Comparison of ENCODE assay signal across 8 cellular contexts in genomic region chr19:11587302-11587972, GRCh38. TPM values are rescaled to one million over a fixed set of nuclear protein-coding genes. Genes with fewer than 3 reads are reported as not detected.
DNase-seq lines count a peak whose midpoint lies in the region; ATAC-seq, FAIRE-seq and TF ChIP-seq lines count a peak whose summit lies in the region.

No MANE protein-coding gene starts in this region.

- H3K9ac ChIP-seq in NT2/D1 (ENCODE audit: insufficient read length, low read depth) (peak overlapping the region; percentile 34), endothelial cell of umbilical vein (replicated peaks; ENCODE audit: extremely low read depth, insufficient read depth, low read length) (no peak overlapping the region)

- peaks cover 23% of the 10 kb centered on the region for H3K4me1 Mint-ChIP-seq in activated CD8-positive, alpha-beta memory T cell treated with anti-CD3 and anti-CD28 coated beads, Interleukin-2, amount 10 ng/mL, durations not matched to agents 7 days and 5 days

- H3K4me3 Mint-ChIP-seq in activated CD8-positive, alpha-beta memory T cell treated with anti-CD3 and anti-CD28 coated beads, Interleukin-2, amount 10 ng/mL, durations not matched to agents 7 days and 5 days, result no peak overlapping the region

- no peaks in the 10 kb centered on the region for H3K9me1 ChIP-seq in endothelial cell of umbilical vein (replicated peaks; ENCODE audit: control insufficient read depth, extremely low read depth, insufficient read depth, low read length)

- no peaks in the 10 kb centered on the region for H3K36me3 Mint-ChIP-seq in activated CD8-positive, alpha-beta memory T cell treated with anti-CD3 and anti-CD28 coated beads, Interleukin-2, amount 10 ng/mL, durations not matched to agents 7 days and 5 days

- no peaks in the 10 kb centered on the region for H3K9me3 Mint-ChIP-seq in activated CD8-positive, alpha-beta memory T cell treated with anti-CD3 and anti-CD28 coated beads, Interleukin-2, amount 10 ng/mL, durations not matched to agents 7 days and 5 days (ENCODE audit: low read depth)

- intact Hi-C loops in endothelial cell of umbilical vein (cut with micrococcal nuclease), result loop anchor here (1.0 to 5.0 kb wide), 7 partner anchors 28 to 345 kb away; partner anchors contain the start of genes ECSIT, ELOF1, ODAD3 and PRKCSH

- no peak for TF ChIP-seq POLR2A in endothelial cell of umbilical vein (IDR thresholded peaks at IDR 0.05; ENCODE audit: low read depth, low read length)

- BruUV-seq in endothelial cell of umbilical vein (replicated peaks; lab: Mats Ljungman, UMichigan), result no TSS peak

- no peaks in the 10 kb centered on the region for H3K27me3 ChIP-seq in NT2/D1 (ENCODE audit: insufficient read depth, insufficient read length)
- no peaks in the 10 kb centered on the region for H3K27me3 ChIP-seq in endothelial cell of umbilical vein (ENCODE audit: control insufficient read depth in 2 of 2, insufficient read depth in 2 of 2, low read length in 2 of 2)

- H3K4me3 ChIP-seq in NT2/D1 (ENCODE audit: insufficient read length, low read depth) (no peak overlapping the region), endothelial cell of umbilical vein (replicated peaks in 1 of 3; ENCODE audit: insufficient read depth in 1 of 3, low read depth in 1 of 3, low read length in 3 of 3) (no peak overlapping the region)

- POLR2A ChIA-PET in endothelial cell of umbilical vein (lab: Charles Lee), result no interaction called here

- H3K9me3 ChIP-seq in NT2/D1 (ENCODE audit: insufficient read depth, low read length) (no peaks in the 10 kb centered on the region), endothelial cell of umbilical vein (replicated peaks; ENCODE audit: control insufficient read depth, insufficient read depth, low read length) (no peaks in the 10 kb centered on the region)

- H3K79me2 ChIP-seq in endothelial cell of umbilical vein (ENCODE audit: control insufficient read depth, insufficient read depth, low read length), result no peaks in the 10 kb centered on the region

- no peaks in the 10 kb centered on the region for H3K27me3 Mint-ChIP-seq in activated CD8-positive, alpha-beta memory T cell treated with anti-CD3 and anti-CD28 coated beads, Interleukin-2, amount 10 ng/mL, durations not matched to agents 7 days and 5 days

- no peak overlapping the region for H3K27ac ChIP-seq in endothelial cell of umbilical vein (ENCODE audit: insufficient read depth, low read depth, low read length)

- FAIRE-seq in HTR-8/SVneo (lab: Jason Lieb, UNC) (no peak), endothelial cell of umbilical vein (lab: Jason Lieb, UNC) (peak; percentile 99)

- no peaks in the 10 kb centered on the region for H3K4me1 ChIP-seq in NT2/D1 (ENCODE audit: insufficient read depth, insufficient read length)
- H3K4me1 ChIP-seq in endothelial cell of umbilical vein (ENCODE audit: control insufficient read depth, extremely low read depth, insufficient read depth, low read length), result no peaks in the 10 kb centered on the region

- TF ChIP-seq CTCF in endothelial cell of umbilical vein (IDR thresholded peaks at IDR 0.05; ENCODE audit: extremely low read depth in 1 of 2, insufficient read depth in 1 of 2, low read depth in 1 of 2, low read length in 2 of 2), result peak; percentile 87 to 91

- no peak overlapping the region for H3K4me2 ChIP-seq in endothelial cell of umbilical vein (ENCODE audit: insufficient read depth, low read length)

- H4K20me1 ChIP-seq in endothelial cell of umbilical vein (replicated peaks; ENCODE audit: control insufficient read depth, extremely low read depth, insufficient read depth, low read length), result no peaks in the 10 kb centered on the region

- peak overlapping the region; percentile 7 for H2AFZ ChIP-seq in endothelial cell of umbilical vein (ENCODE audit: low read depth, low read length)

- H3K36me3 ChIP-seq in NT2/D1 (ENCODE audit: insufficient read depth, insufficient read length, low read length), result no peaks in the 10 kb centered on the region
- no peaks in the 10 kb centered on the region for H3K36me3 ChIP-seq in endothelial cell of umbilical vein (ENCODE audit: control insufficient read depth in 2 of 2, extremely low read depth in 1 of 2, insufficient read depth in 2 of 2, low read length in 2 of 2)

- ATAC-seq in activated CD8-positive, alpha-beta memory T cell treated with anti-CD3 and anti-CD28 coated beads, Interleukin-2, amount 10 ng/mL, durations not matched to agents 7 days and 5 days, result peak; percentile 94
- no peak for ATAC-seq in HG03196 (IDR thresholded peaks at IDR 0.05; ENCODE audit: unreplicated experiment)

- CTCF ChIA-PET in activated CD8-positive, alpha-beta memory T cell treated with anti-CD3 and anti-CD28 coated beads, Interleukin-2, amount 10 ng/mL, durations not matched to agents 7 days and 5 days (lab: Charles Lee), result interaction anchor here (0.8 to 21.9 kb wide), 10 partner anchors 9 to 206 kb away, joined by 3 to 233 read pairs (median 4); partner anchors contain the start of genes CNN1, ECSIT and ELOF1
- CTCF ChIA-PET in endothelial cell of umbilical vein (lab: Charles Lee), result interaction anchor here (0.7 to 2.1 kb wide), 9 partner anchors 26 to 293 kb away, joined by 3 to 11 read pairs (median 3); partner anchors contain the start of genes ELOF1 and ZNF653

- H3K27ac Mint-ChIP-seq in activated CD8-positive, alpha-beta memory T cell treated with anti-CD3 and anti-CD28 coated beads, Interleukin-2, amount 10 ng/mL, durations not matched to agents 7 days and 5 days, result peak overlapping the region; percentile 49

- dilution Hi-C loops in endothelial cell of umbilical vein (cut with MboI; ENCODE audit: extremely low pct_ligation_motif_present, low sequenced_read_pairs), result no loop called here

- DNase-seq in COR-L47 (lab: John Stamatoyannopoulos, UW) (peak; percentile 69), HTR-8/SVneo (ENCODE audit: insufficient read length, low spot score) (peak; percentile 85), NT2/D1 (ENCODE audit: low read depth, low spot score) (peak; percentile 47), endothelial cell of umbilical vein (ENCODE audit: low read depth, low spot score) (peak; percentile 65), myocyte (ENCODE audit: low read depth) (peak; percentile 71)
- peak; percentile 88 for DNase-seq in activated CD8-positive, alpha-beta memory T cell treated with anti-CD3 and anti-CD28 coated beads, Interleukin-2, amount 10 ng/mL, durations not matched to agents 7 days and 5 days
- peak; percentile 66 for DNase-seq in stimulated activated CD8-positive, alpha-beta memory T cell treated with anti-CD3 and anti-CD28 coated beads, Interleukin-4, amount 100 ng/mL, for 24 hours (ENCODE audit: low read depth)

RNA-seq across cellular contexts. Expression of gene ZNF627, which starts 9.8 kb away (rescaled TPM):
- total RNA-seq in activated CD8-positive, alpha-beta memory T cell treated with anti-CD3 and anti-CD28 coated beads, Interleukin-2, amount 10 ng/mL, durations not matched to agents 7 days and 5 days, result 1 to 10 TPM; 6.3 to 7.1 TPM
- total RNA-seq in endothelial cell of umbilical vein (9.7 and 11.2 TPM in 2 replicates), myocyte (18.7 and 18.9 TPM in 2 replicates)
- 5.6 and 5.9 TPM in 2 replicates for polyA plus RNA-seq in endothelial cell of umbilical vein
- polyA plus RNA-seq in endothelial cell of umbilical vein (2011; cell fraction: cytosol; rRNA removed), result 5.5 and 5.8 TPM in 2 replicates
- 8.0 and 8.8 TPM in 2 replicates for polyA plus RNA-seq in endothelial cell of umbilical vein (2011; cell fraction: nucleus; rRNA removed)
- 8.8 and 9.3 TPM in 2 replicates for polyA plus RNA-seq in endothelial cell of umbilical vein (2012)
- 11.5 and 14.3 TPM in 2 replicates for polyA minus RNA-seq in endothelial cell of umbilical vein
- 4.1 TPM for polyA minus RNA-seq in endothelial cell of umbilical vein (2011; cell fraction: cytosol; rRNA and poly(A)+ RNA removed)
- polyA minus RNA-seq in endothelial cell of umbilical vein (2011; cell fraction: nucleus; rRNA and poly(A)+ RNA removed), result 5.0 and 8.7 TPM in 2 replicates
- polyA plus RNA-seq in myocyte (2012), result 6.3 TPM

RNA-seq across cellular contexts. Expression of gene ACP5, which starts 10.0 kb away (rescaled TPM):
- total RNA-seq in activated CD8-positive, alpha-beta memory T cell treated with anti-CD3 and anti-CD28 coated beads, Interleukin-2, amount 10 ng/mL, durations not matched to agents 7 days and 5 days, result 10 to 100 TPM; 34.1 to 58.8 TPM
- total RNA-seq in endothelial cell of umbilical vein, result not detected in 2 replicates
- 0.84 and 1.3 TPM in 2 replicates for polyA plus RNA-seq in endothelial cell of umbilical vein
- polyA plus RNA-seq in endothelial cell of umbilical vein (2011; cell fraction: cytosol; rRNA removed), result 0.35 and 0.47 TPM in 2 replicates
- polyA plus RNA-seq in endothelial cell of umbilical vein (2011; cell fraction: nucleus; rRNA removed), result 0.11 and 0.85 TPM in 2 replicates
- 0.88 and 1.1 TPM in 2 replicates for polyA plus RNA-seq in endothelial cell of umbilical vein (2012)
- 0.62 and 3.5 TPM in 2 replicates for polyA minus RNA-seq in endothelial cell of umbilical vein
- not detected for polyA minus RNA-seq in endothelial cell of umbilical vein (2011; cell fraction: cytosol; rRNA and poly(A)+ RNA removed)
- polyA minus RNA-seq in endothelial cell of umbilical vein (2011; cell fraction: nucleus; rRNA and poly(A)+ RNA removed), result not detected in 2 replicates
- total RNA-seq in myocyte, result 0.52 and 1.4 TPM in 2 replicates
- polyA plus RNA-seq in myocyte (2012), result 0.30 TPM

RNA-seq across cellular contexts. Expression of gene ELOF1, which starts 28.4 kb away (rescaled TPM):
- 10 to 100 TPM; 55.1 to 67.2 TPM for total RNA-seq in activated CD8-positive, alpha-beta memory T cell treated with anti-CD3 and anti-CD28 coated beads, Interleukin-2, amount 10 ng/mL, durations not matched to agents 7 days and 5 days
- total RNA-seq in endothelial cell of umbilical vein (39.4 and 49.9 TPM in 2 replicates), myocyte (15.0 and 23.9 TPM in 2 replicates)
- 80.2 and 92.6 TPM in 2 replicates for polyA plus RNA-seq in endothelial cell of umbilical vein
- polyA plus RNA-seq in endothelial cell of umbilical vein (2011; cell fraction: cytosol; rRNA removed), result 62.7 and 66.4 TPM in 2 replicates
- 21.7 and 29.1 TPM in 2 replicates for polyA plus RNA-seq in endothelial cell of umbilical vein (2011; cell fraction: nucleus; rRNA removed)
- 52.9 and 56.2 TPM in 2 replicates for polyA plus RNA-seq in endothelial cell of umbilical vein (2012)
- 28.1 and 28.4 TPM in 2 replicates for polyA minus RNA-seq in endothelial cell of umbilical vein
- polyA minus RNA-seq in endothelial cell of umbilical vein (2011; cell fraction: cytosol; rRNA and poly(A)+ RNA removed), result 29.0 TPM
- polyA minus RNA-seq in endothelial cell of umbilical vein (2011; cell fraction: nucleus; rRNA and poly(A)+ RNA removed), result 7.7 and 8.8 TPM in 2 replicates
- polyA plus RNA-seq in myocyte (2012), result 48.4 TPM

RNA-seq across cellular contexts. Expression of gene CNN1, which starts 48.8 kb away (rescaled TPM):
- total RNA-seq in activated CD8-positive, alpha-beta memory T cell treated with anti-CD3 and anti-CD28 coated beads, Interleukin-2, amount 10 ng/mL, durations not matched to agents 7 days and 5 days, result not detected
- total RNA-seq in endothelial cell of umbilical vein (not detected in 2 replicates), myocyte (2.0 and 6.3 TPM in 2 replicates)
- polyA plus RNA-seq in endothelial cell of umbilical vein, result 0.76 and 1.0 TPM in 2 replicates
- polyA plus RNA-seq in endothelial cell of umbilical vein (2011; cell fraction: cytosol; rRNA removed), result 0.61 and 0.68 TPM in 2 replicates
- polyA plus RNA-seq in endothelial cell of umbilical vein (2011; cell fraction: nucleus; rRNA removed), result 0.32 and 0.39 TPM in 2 replicates
- 0.16 and 0.57 TPM in 2 replicates for polyA plus RNA-seq in endothelial cell of umbilical vein (2012)
- polyA minus RNA-seq in endothelial cell of umbilical vein, result 0.32 and 0.38 TPM in 2 replicates
- polyA minus RNA-seq in endothelial cell of umbilical vein (2011; cell fraction: cytosol; rRNA and poly(A)+ RNA removed), result not detected
- polyA minus RNA-seq in endothelial cell of umbilical vein (2011; cell fraction: nucleus; rRNA and poly(A)+ RNA removed), result not detected in 2 replicates
- polyA plus RNA-seq in myocyte (2012), result 0.66 TPM

RNA-seq across cellular contexts. Expression of gene ECSIT, which starts 58.5 kb away (rescaled TPM):
- 10 to 100 TPM; 33.0 to 36.2 TPM for total RNA-seq in activated CD8-positive, alpha-beta memory T cell treated with anti-CD3 and anti-CD28 coated beads, Interleukin-2, amount 10 ng/mL, durations not matched to agents 7 days and 5 days
- total RNA-seq in endothelial cell of umbilical vein (32.4 and 36.7 TPM in 2 replicates), myocyte (42.2 and 52.7 TPM in 2 replicates)
- polyA plus RNA-seq in endothelial cell of umbilical vein, result 47.2 and 54.0 TPM in 2 replicates
- polyA plus RNA-seq in endothelial cell of umbilical vein (2011; cell fraction: cytosol; rRNA removed), result 48.2 and 50.9 TPM in 2 replicates
- 40.3 and 48.2 TPM in 2 replicates for polyA plus RNA-seq in endothelial cell of umbilical vein (2011; cell fraction: nucleus; rRNA removed)
- polyA plus RNA-seq in endothelial cell of umbilical vein (2012), result 25.2 and 29.2 TPM in 2 replicates
- polyA minus RNA-seq in endothelial cell of umbilical vein, result 39.8 and 43.5 TPM in 2 replicates
- polyA minus RNA-seq in endothelial cell of umbilical vein (2011; cell fraction: cytosol; rRNA and poly(A)+ RNA removed), result 43.4 TPM
- polyA minus RNA-seq in endothelial cell of umbilical vein (2011; cell fraction: nucleus; rRNA and poly(A)+ RNA removed), result 7.8 and 9.1 TPM in 2 replicates
- polyA plus RNA-seq in myocyte (2012), result 30.2 TPM

Comparison
In these comparisons a context has a peak if more than half of its experiments do, and no peak if none do; other contexts are left out.
1. RNA of gene ACP5, which starts 10.0 kb away (total RNA-seq): 34.1 to 58.8 TPM in activated CD8-positive, alpha-beta memory T cell treated with anti-CD3 and anti-CD28 coated beads, Interleukin-2, amount 10 ng/mL, durations not matched to agents 7 days and 5 days; 0.52 to 1.4 TPM in myocyte and not detected in endothelial cell of umbilical vein; every median in the first group is over 10 times any median in the second.
2. Peak in every context shown above with its lines, with median percentiles within 50 percentile points of each other: DNase-seq.